ENCODE assay signal across 8 cellular contexts in the genomic region with DNA sequence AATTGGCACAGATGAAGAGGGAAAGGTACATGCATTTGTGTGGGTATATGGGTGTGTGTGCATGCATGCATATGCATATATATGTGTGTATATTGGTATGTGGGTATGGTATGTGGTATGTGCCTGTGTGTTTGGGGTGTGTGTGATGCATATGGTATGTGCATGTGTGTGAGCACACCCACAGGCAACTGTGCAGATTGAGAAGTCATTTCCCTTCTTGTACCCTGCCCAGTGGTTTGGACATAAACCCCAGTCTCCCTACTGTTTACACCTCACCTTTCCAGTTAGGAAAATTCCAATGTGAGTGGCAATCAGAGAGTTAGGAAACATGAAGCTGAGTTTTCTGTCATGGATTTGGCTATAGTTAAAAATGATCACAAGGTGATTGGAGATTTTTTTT.
"Had no signal": no experiment of that assay in that cellular context is flagged by ENCODE, and none has a peak within 500 bp of the region (broad histone marks: within the 10 kb centered on the region; RNA-seq: fewer than 3 reads in every experiment).

No MANE protein-coding gene starts in this region.

- ATAC-seq: GM12878 had no signal

- FAIRE-seq: G401.6, GM12878, GM12891, GM12892, GM18507, GM19239 had no signal

- DNase-seq: GDM1, GF-D8 had no signal

- H3K4me3 ChIP-seq: GM12878 had no signal
